ENCODE assay signal across 18 cellular contexts in the genomic region with DNA sequence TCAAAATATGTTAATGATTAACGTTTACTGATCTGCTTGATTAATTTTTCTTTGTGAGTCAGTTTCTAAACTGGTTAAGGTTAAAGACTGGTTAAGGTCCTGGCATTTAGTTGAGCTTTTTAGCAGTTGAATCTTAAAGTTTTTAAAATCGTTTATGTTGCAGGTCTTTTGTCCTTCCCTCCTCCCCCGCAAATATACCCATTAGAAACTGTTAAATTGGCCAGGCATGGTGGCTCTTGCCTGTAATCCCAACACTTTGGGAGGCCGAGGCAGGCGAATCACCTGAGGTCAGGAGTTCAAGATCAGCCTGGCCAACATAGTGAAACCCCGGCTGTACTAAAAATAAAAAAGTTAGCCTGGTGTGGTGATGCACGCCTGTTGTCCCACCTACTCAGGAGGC.
A peak's percentile ranks its signal among the peaks of the same experiment; 100 is the strongest.
DNase-seq lines count a peak whose midpoint lies in the region; TF ChIP-seq lines count a peak whose summit lies in the region.
"Had no signal": no experiment of that assay in that cellular context is flagged by ENCODE, and none has a peak within 500 bp of the region (broad histone marks: within the 10 kb centered on the region; RNA-seq: fewer than 3 reads in every experiment).

No MANE protein-coding gene starts in this region.

- H3K4me3 Mint-ChIP-seq in nephron progenitor cell, result no peak overlapping the region
- H3K4me3 Mint-ChIP-seq in activated T-helper 2 cell treated with anti-CD3 and anti-CD28 coated beads, Interferon-gamma antibody, Interleukin-2, Interleukin-4, amounts not matched to agents 10 μg/mL and 5 μg/mL and 100 μg/mL, durations not matched to agents 14 hours and 24 hours and 36 hours (ENCODE audit: low read depth), result no peak overlapping the region
- H3K4me3 Mint-ChIP-seq: CD14-positive monocyte, HFFc6 had no signal

- peaks cover 56% of the 10 kb centered on the region for H3K36me3 Mint-ChIP-seq in nephron progenitor cell (ENCODE audit: low read depth)
- peaks cover 24% of the 10 kb centered on the region for H3K36me3 Mint-ChIP-seq in activated T-helper 2 cell treated with anti-CD3 and anti-CD28 coated beads, Interferon-gamma antibody, Interleukin-2, Interleukin-4, amounts not matched to agents 10 μg/mL and 5 μg/mL and 100 μg/mL, durations not matched to agents 14 hours and 24 hours and 36 hours (ENCODE audit: low read depth)

- no peaks in the 10 kb centered on the region for H3K9me3 ChIP-seq in HUES6 (ENCODE audit: control insufficient read depth, insufficient read depth, low read depth, low read length)

- peak overlapping the region; percentile 81 for H3K27ac Mint-ChIP-seq in nephron progenitor cell
- H3K27ac Mint-ChIP-seq in activated T-helper 2 cell treated with anti-CD3 and anti-CD28 coated beads, Interferon-gamma antibody, Interleukin-2, Interleukin-4, amounts not matched to agents 10 μg/mL and 5 μg/mL and 100 μg/mL, durations not matched to agents 14 hours and 24 hours and 36 hours, result no peak overlapping the region
- H3K27ac Mint-ChIP-seq: HFFc6 had no signal

- H3K4me1 Mint-ChIP-seq in nephron progenitor cell, result no peaks in the 10 kb centered on the region
- peaks cover 2% of the 10 kb centered on the region for H3K4me1 Mint-ChIP-seq in activated T-helper 2 cell treated with anti-CD3 and anti-CD28 coated beads, Interferon-gamma antibody, Interleukin-2, Interleukin-4, amounts not matched to agents 10 μg/mL and 5 μg/mL and 100 μg/mL, durations not matched to agents 14 hours and 24 hours and 36 hours (ENCODE audit: low read depth)

- H3K9ac ChIP-seq in HUES6 (ENCODE audit: low read length), result no peak overlapping the region

- H3K27me3 ChIP-seq in HUES6 (ENCODE audit: control insufficient read depth, insufficient read depth, low read length), result no peaks in the 10 kb centered on the region

- TF ChIP-seq CTCF in epithelial cell of proximal tubule (conservative IDR thresholded peaks at IDR 0.05; ENCODE audit: low read depth, low read length), result no peak
- no peak for TF ChIP-seq CTCF in nephron progenitor cell (IDR thresholded peaks at IDR 0.05)

- H3K27ac ChIP-seq in HUES6 (ENCODE audit: low read depth, low read length), result 0 out of 2 replicates have a peak overlapping the region, but pooled peaks have one; percentile 8
- H3K27ac ChIP-seq: SK-N-MC had no signal

- no peaks in the 10 kb centered on the region; the same call in 1 of the 2 replicates for H3K36me3 ChIP-seq in HUES6 (ENCODE audit: control insufficient read depth, insufficient read depth, low read length)

- DNase-seq in epithelial cell of proximal tubule (ENCODE audit: low read depth) (peak; percentile 51), nephron progenitor cell (no peak)
- DNase-seq in activated naive CD4-positive, alpha-beta T cell (lab: John Stamatoyannopoulos, UW), result no peak
- DNase-seq in activated CD4-positive, alpha-beta T cell treated with anti-CD3 and anti-CD28 coated beads, Interleukin-2, amount 50 U/mL, for 1 hour, result no peak
- DNase-seq in activated T-helper 2 cell treated with anti-CD3 and anti-CD28 coated beads, Interferon-gamma antibody, Interleukin-2, Interleukin-4, amounts not matched to agents 10 μg/mL and 5 μg/mL and 100 μg/mL, durations not matched to agents 14 hours and 24 hours and 36 hours (ENCODE audit: low spot score), result no peak
- DNase-seq: DMS 273 treated with DMSO at 0.1 percent for 48 hours, EL, HFFc6, NCI-H1105 treated with DMSO at 0.1 percent for 48 hours, NCI-H1694 treated with DMSO at 0.1 percent for 48 hours, NCI-H748 treated with DMSO at 0.1 percent for 48 hours, OCI-M1, SHP77 had no signal

- H3K4me3 ChIP-seq in GM08714 (ENCODE audit: low read length) (peak overlapping the region; percentile 44; the same call in 1 of the 2 replicates), HUES6 (ENCODE audit: low read depth, low read length) (no peak overlapping the region), epithelial cell of proximal tubule (ENCODE audit: low read depth, low read length) (peak overlapping the region; percentile 27)
- H3K4me3 ChIP-seq: K562, SK-N-MC had no signal

- H3K4me1 ChIP-seq in HUES6 (ENCODE audit: control insufficient read depth, insufficient read depth, low read length), result no peaks in the 10 kb centered on the region

- no peaks in the 10 kb centered on the region for H3K27me3 Mint-ChIP-seq in nephron progenitor cell (ENCODE audit: low read depth, poor library complexity)
- H3K27me3 Mint-ChIP-seq in activated T-helper 2 cell treated with anti-CD3 and anti-CD28 coated beads, Interferon-gamma antibody, Interleukin-2, Interleukin-4, amounts not matched to agents 10 μg/mL and 5 μg/mL and 100 μg/mL, durations not matched to agents 14 hours and 24 hours and 36 hours (ENCODE audit: low read depth), result no peaks in the 10 kb centered on the region

- no peaks in the 10 kb centered on the region for H3K9me3 Mint-ChIP-seq in nephron progenitor cell
- no peaks in the 10 kb centered on the region for H3K9me3 Mint-ChIP-seq in activated T-helper 2 cell treated with anti-CD3 and anti-CD28 coated beads, Interferon-gamma antibody, Interleukin-2, Interleukin-4, amounts not matched to agents 10 μg/mL and 5 μg/mL and 100 μg/mL, durations not matched to agents 14 hours and 24 hours and 36 hours
- H3K9me3 Mint-ChIP-seq: CD14-positive monocyte, HFFc6 had no signal

- intact Hi-C loops in activated T-helper 2 cell treated with anti-CD3 and anti-CD28 coated beads, Interferon-gamma antibody, Interleukin-2, Interleukin-4, amounts not matched to agents 10 μg/mL and 5 μg/mL and 100 μg/mL, durations not matched to agents 14 hours and 24 hours and 36 hours (cut with micrococcal nuclease), result no loop called here
